ENCODE assay signal across 8 cellular contexts in the genomic region with DNA sequence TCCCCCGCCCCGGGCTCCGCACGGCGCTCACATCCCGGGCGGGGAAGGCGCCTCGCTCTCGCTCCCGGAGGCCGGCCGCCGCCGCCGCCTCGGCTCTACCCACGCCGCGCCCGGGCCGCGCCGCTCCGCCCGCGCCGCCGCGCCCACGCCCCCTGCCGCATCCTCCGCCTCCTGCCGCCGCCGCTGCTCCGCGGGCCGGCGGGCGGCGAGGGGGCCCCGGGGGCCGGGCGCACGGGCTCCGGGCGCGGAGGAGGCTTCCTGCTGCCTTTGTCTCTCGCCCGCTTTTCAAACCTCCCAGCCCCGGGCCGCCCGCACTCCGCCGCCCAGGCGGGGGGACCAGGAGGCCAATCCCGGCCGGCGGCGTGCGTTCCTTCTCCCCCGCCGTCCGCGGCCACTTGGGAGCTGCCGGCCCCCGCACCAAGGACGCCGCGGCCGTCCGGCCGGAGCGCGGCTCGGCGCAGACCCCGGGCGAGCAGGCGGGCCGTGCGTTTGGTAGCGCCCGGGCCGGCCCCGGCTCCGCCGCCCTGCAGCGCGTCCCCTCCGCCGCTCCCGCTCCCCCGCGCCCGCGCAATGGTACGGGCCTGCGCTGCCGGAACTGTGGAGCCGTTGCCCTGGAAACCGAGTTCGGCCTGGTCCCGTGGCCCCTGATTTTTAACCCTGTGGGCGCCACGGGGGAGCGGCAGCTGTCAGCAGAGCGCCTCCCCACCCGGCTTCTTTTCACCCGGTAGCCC. TPM values are rescaled to one million over a fixed set of nuclear protein-coding genes. Genes with fewer than 3 reads are reported as not detected.
A peak's percentile ranks its signal among the peaks of the same experiment; 100 is the strongest.
DNase-seq lines count a peak whose midpoint lies in the region; ATAC-seq and TF ChIP-seq lines count a peak whose summit lies in the region.

A gene with protein sequence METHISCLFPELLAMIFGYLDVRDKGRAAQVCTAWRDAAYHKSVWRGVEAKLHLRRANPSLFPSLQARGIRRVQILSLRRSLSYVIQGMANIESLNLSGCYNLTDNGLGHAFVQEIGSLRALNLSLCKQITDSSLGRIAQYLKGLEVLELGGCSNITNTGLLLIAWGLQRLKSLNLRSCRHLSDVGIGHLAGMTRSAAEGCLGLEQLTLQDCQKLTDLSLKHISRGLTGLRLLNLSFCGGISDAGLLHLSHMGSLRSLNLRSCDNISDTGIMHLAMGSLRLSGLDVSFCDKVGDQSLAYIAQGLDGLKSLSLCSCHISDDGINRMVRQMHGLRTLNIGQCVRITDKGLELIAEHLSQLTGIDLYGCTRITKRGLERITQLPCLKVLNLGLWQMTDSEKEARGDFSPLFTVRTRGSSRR (minus strand): TSS at position 287 of the 731 bp plus-strand sequence. CDS start 515 bp downstream, outside the sequence.

- peak within 1 kb of the TSS; percentile 74 for H3K4me3 ChIP-seq in AG04449 (ENCODE audit: low read depth, low read length)

- TF ChIP-seq CTCF in AG04449 (IDR thresholded peaks at IDR 0.05; ENCODE audit: insufficient read depth, low read length, missing control alignments): no peak

- CTCF ChIA-PET in AG04449 (lab: Yijun Ruan, JAX): interaction anchor here (1.1 to 7.4 kb wide), 5 partner anchors 9 to 477 kb away, joined by 3 to 67 read pairs (median 3); no protein-coding TSS in a partner anchor

- in situ Hi-C loops in GM18951 (cut with MboI; ENCODE audit: low sequenced_read_pairs, unreplicated experiment): loop anchor here (25.0 kb wide), 1 partner anchor 1007 kb away; no protein-coding TSS in a partner anchor

- peak; percentile 52 for TF ChIP-seq POLR2A in GM18951 (IDR thresholded peaks at IDR 0.05; ENCODE audit: extremely low read depth, insufficient read depth, insufficient read length)

- ATAC-seq in HG03159 (IDR thresholded peaks at IDR 0.05; ENCODE audit: unreplicated experiment): peak; percentile 52

- POLR2A ChIA-PET in AG04449 (lab: Yijun Ruan, JAX): no interaction called here

- DNase-seq in AG04449 (ENCODE audit: low read depth, low spot score): no peak
- peak; percentile 72 to 94 for DNase-seq in NCI-H446 (lab: John Stamatoyannopoulos, UW)
- DNase-seq in activated CD4-positive, alpha-beta T cell treated with anti-CD3 and anti-CD28 coated beads for 24 hours (ENCODE audit: low read depth in 2 of 2): peak; percentile 81 to 83
- DNase-seq in cerebellum (ENCODE audit: low spot score): peak; percentile 90
- peak; percentile 85 for DNase-seq in kidney tubule cell (ENCODE audit: low spot score)
- peak; percentile 70 to 73 for DNase-seq in stimulated activated CD4-positive, alpha-beta T cell treated with anti-CD3 and anti-CD28 coated beads, Interleukin-1b, Interleukin-23, amount 100 ng/mL, for 1 hour (ENCODE audit: low read depth in 2 of 2)

RNA-seq across cellular contexts. Expression of the gene that starts here (rescaled TPM):
- 17.2 TPM for total RNA-seq in cerebellum
